Comparison of ENCODE assay signal across 24 cellular contexts in genomic region chr3:85355572-85355971, GRCh38.
"Had no signal": no experiment of that assay in that cellular context is flagged by ENCODE, and none has a peak within 500 bp of the region (broad histone marks: within the 10 kb centered on the region; RNA-seq: fewer than 3 reads in every experiment).

No MANE protein-coding gene starts in this region.

- DNase-seq: cortex of kidney; effector CD4-positive, alpha-beta T cell; foreskin fibroblast; glutamatergic neuron; heart right ventricle; islet precursor cell; kidney glomerular epithelial cell; mesenchymal stem cell; naive thymus-derived CD4-positive, alpha-beta T cell; right lobe of liver; small intestine; stimulated activated CD4-positive, alpha-beta T cell treated with anti-CD3 and anti-CD28 coated beads, Interleukin-15, amount 100 ng/mL, for 24 hours; stimulated activated CD4-positive, alpha-beta T cell treated with anti-CD3 and anti-CD28 coated beads, Interleukin-2, amount 100 ng/mL, for 48 hours; stimulated activated naive CD4-positive, alpha-beta T cell; stimulated activated naive CD8-positive, alpha-beta T cell treated with anti-CD3 and anti-CD28 coated beads, Interleukin-15, amount 100 ng/mL, for 72 hours; upper lobe of left lung had no signal

- H3K27me3 ChIP-seq: cardiac muscle cell, gastroesophageal sphincter, heart right ventricle, neural progenitor cell, right lobe of liver, tibial nerve, upper lobe of left lung had no signal

- FAIRE-seq: small intestine, urothelium cell line had no signal

- H3K27ac ChIP-seq: cardiac muscle cell, gastroesophageal sphincter, heart right ventricle, neural progenitor cell, right lobe of liver, thoracic aorta, tibial nerve, upper lobe of left lung had no signal

- ATAC-seq: gastroesophageal sphincter; heart right ventricle; left lobe of liver; naive thymus-derived CD4-positive, alpha-beta T cell; right lobe of liver; stimulated activated naive CD8-positive, alpha-beta T cell treated with anti-CD3 and anti-CD28 coated beads, Interleukin-15, amount 100 ng/mL, for 72 hours had no signal

- H3K4me3 ChIP-seq: cardiac muscle cell, gastroesophageal sphincter, heart right ventricle, lung, neural progenitor cell, right lobe of liver, thoracic aorta, tibial nerve, upper lobe of left lung had no signal
